ENCODE assay signal across 1 cellular context in the genomic region with DNA sequence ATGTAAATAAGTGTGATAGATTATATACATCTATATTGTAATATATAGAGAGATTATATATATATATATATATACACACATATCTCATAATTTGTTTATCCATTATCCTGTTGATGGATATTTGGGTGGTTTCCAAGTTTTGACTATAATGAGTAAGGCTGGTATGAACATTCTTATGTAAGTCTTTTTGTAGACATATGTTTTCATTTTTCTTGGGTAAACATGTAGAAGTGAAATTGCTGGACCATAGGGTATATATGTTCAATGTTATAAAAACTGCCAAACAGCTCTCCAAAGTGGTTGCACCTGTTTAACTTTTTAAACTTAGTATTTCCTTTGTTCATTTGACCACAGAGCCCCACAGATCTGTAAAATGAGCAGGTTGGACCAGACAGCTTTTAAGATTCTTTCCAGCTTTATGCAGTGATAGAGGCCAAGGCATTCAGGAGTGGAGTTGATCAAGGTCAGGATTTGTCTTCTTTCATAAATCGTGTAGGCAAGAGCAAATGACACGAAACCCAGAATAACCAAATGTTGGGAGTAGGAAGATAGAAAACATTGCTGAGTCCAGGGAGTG.
TF ChIP-seq lines count a peak whose summit lies in the region.

No MANE protein-coding gene starts in this region.

TF ChIP-seq in SK-N-SH treated with all-trans-retinoic acid at 6 μM for 48 hours, 23 proteins besides CTCF, POLR2A, EP300 and RAD21:
- TF ChIP-seq TSHZ2 (CRISPR knock-in tag; IDR thresholded peaks at IDR 0.05) (no peak), TOX (CRISPR knock-in tag; IDR thresholded peaks at IDR 0.05; ENCODE audit: borderline replicate concordance) (no peak), ZFP3 (CRISPR knock-in tag; IDR thresholded peaks at IDR 0.05) (no peak), ZNF8 (CRISPR knock-in tag; IDR thresholded peaks at IDR 0.05) (no peak), ZNF565 (CRISPR knock-in tag; conservative IDR thresholded peaks at IDR 0.05; ENCODE audit: low read depth) (no peak)
TF ChIP-seq in SK-N-SH treated with all-trans-retinoic acid at 6 μM for 48 hours: peak in this region for 0.
